ENCODE assay signal across 9 cellular contexts in the genomic region with DNA sequence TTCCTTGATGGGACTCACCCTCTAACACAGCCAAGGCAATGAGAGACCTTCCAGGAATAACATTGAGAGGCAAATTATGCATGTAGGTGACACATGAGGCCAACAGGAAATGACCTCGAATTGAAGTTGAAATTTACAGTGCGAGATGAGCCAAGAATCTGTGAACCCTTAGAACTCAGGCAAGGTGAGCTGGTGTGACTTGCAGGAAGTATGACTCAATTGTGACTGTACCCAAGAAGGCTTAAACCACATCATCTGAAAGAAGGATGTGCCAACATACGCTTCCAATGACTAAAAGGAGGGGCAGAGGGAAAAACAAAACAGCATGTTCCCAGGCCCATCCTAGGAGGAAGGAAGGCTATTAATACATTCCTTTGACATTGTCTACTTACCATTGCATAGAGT. TPM values are rescaled to one million over a fixed set of nuclear protein-coding genes. Genes with fewer than 3 reads are reported as not detected.
A peak's percentile ranks its signal among the peaks of the same experiment; 100 is the strongest.
DNase-seq lines count a peak whose midpoint lies in the region; ATAC-seq, FAIRE-seq and TF ChIP-seq lines count a peak whose summit lies in the region.
"Had no signal": no experiment of that assay in that cellular context is flagged by ENCODE, and none has a peak within 500 bp of the region (broad histone marks: within the 10 kb centered on the region; RNA-seq: fewer than 3 reads in every experiment).

No MANE protein-coding gene starts in this region.

- no peaks in the 10 kb centered on the region for H3K27me3 Mint-ChIP-seq in type B pancreatic cell
- H3K27me3 Mint-ChIP-seq: activated B cell treated with CpG ODN at 0.5 μM for 24 hours had no signal

- H3K27me3 ChIP-seq in adipocyte (replicated peaks; ENCODE audit: control insufficient read depth, insufficient read depth, low read length) (no peaks in the 10 kb centered on the region), HepG2 (ENCODE audit: control insufficient read depth in 1 of 2, insufficient read depth in 2 of 2, low read length in 2 of 2) (no peaks in the 10 kb centered on the region)

- CTCF ChIA-PET in HepG2 (lab: Yijun Ruan, JAX; ENCODE audit: low intra/inter-chr PET ratio, low total read pairs): no interaction called here

- H3K9ac ChIP-seq in adipocyte (ENCODE audit: low read length): no peak overlapping the region
- H3K9ac ChIP-seq in HepG2 (ENCODE audit: insufficient read depth, low read depth, low read length): no peak overlapping the region

- no peak overlapping the region for H3K4me2 ChIP-seq in HepG2 (ENCODE audit: low read depth, low read length)

- H2AFZ ChIP-seq in HepG2 (ENCODE audit: low read length): no peak overlapping the region

- peaks cover 4% of the 10 kb centered on the region for H3K36me3 Mint-ChIP-seq in type B pancreatic cell

- TF ChIP-seq CTCF in HepG2 (CRISPR knock-in tag; IDR thresholded peaks at IDR 0.05): no peak
- TF ChIP-seq CTCF in type B pancreatic cell (conservative IDR thresholded peaks at IDR 0.05): no peak

- no peaks in the 10 kb centered on the region for H3K36me3 ChIP-seq in adipocyte (ENCODE audit: control insufficient read depth, insufficient read depth, low read length, severe bottlenecking)
- H3K36me3 ChIP-seq in HepG2 (replicated peaks in 1 of 2; ENCODE audit: control insufficient read depth in 1 of 2, insufficient read depth in 2 of 2, low read length in 2 of 2): no peaks in the 10 kb centered on the region

- intact Hi-C loops in HepG2 (cut with micrococcal nuclease; ENCODE audit: unreplicated experiment): no loop called here

- H3K9me3 ChIP-seq in adipocyte (ENCODE audit: control insufficient read depth, low read length): no peaks in the 10 kb centered on the region
- H3K9me3 ChIP-seq in HepG2 (ENCODE audit: low read length): no peaks in the 10 kb centered on the region

- POLR2A ChIA-PET in HepG2 (lab: Yijun Ruan, JAX): no interaction called here

- no peak for TF ChIP-seq EP300 in HepG2 (IDR thresholded peaks at IDR 0.05; ENCODE audit: low read depth in 2 of 2, low read length in 2 of 2)
- TF ChIP-seq EP300 in HepG2 (CRISPR knock-in tag; IDR thresholded peaks at IDR 0.05; ENCODE audit: borderline replicate concordance): no peak

- peak overlapping the region; percentile 6 for H3K27ac Mint-ChIP-seq in type B pancreatic cell
- H3K27ac Mint-ChIP-seq: activated B cell treated with CpG ODN at 0.5 μM for 24 hours had no signal

- peaks cover 21% of the 10 kb centered on the region for H3K4me1 Mint-ChIP-seq in type B pancreatic cell (ENCODE audit: unreplicated experiment)

- no peak for TF ChIP-seq RAD21 in HepG2 (CRISPR knock-in tag; IDR thresholded peaks at IDR 0.05)

- FAIRE-seq in RCC 7860 (lab: Jason Lieb, UNC) (peak; percentile 97), HepG2 (lab: Jason Lieb, UNC) (no peak)

- H3K27ac ChIP-seq in HepG2 (ENCODE audit: extremely low read length, insufficient read depth, low read length): no peak overlapping the region

- H3K4me3 ChIP-seq in adipocyte (ENCODE audit: low read length) (no peak overlapping the region), HepG2 (replicated peaks in 1 of 3; ENCODE audit: insufficient read depth in 1 of 3, low read depth in 2 of 3, low read length in 3 of 3) (no peak overlapping the region)

- H3K4me1 ChIP-seq in adipocyte (ENCODE audit: control insufficient read depth, insufficient read depth, low read length) (peaks cover 4% of the 10 kb centered on the region), HepG2 (ENCODE audit: insufficient read depth, low read length) (peaks cover 16% of the 10 kb centered on the region)

- DNase-seq in RCC 7860 (ENCODE audit: low spot score) (peak; percentile 99), adipocyte (ENCODE audit: low read depth) (peak; percentile 53), HepG2 (ENCODE audit: low spot score) (peak; percentile 39), type B pancreatic cell (ENCODE audit: extremely low spot score, unreplicated experiment) (no peak), KG1 (lab: John Stamatoyannopoulos, UW) (no peak), NCI-H774 (lab: John Stamatoyannopoulos, UW) (no peak)
- DNase-seq: activated B cell treated with CpG ODN at 0.5 μM for 24 hours had no signal

- no peaks in the 10 kb centered on the region for H4K20me1 ChIP-seq in HepG2 (ENCODE audit: insufficient read depth, low read length)

- ATAC-seq in GM21619 (IDR thresholded peaks at IDR 0.05; ENCODE audit: unreplicated experiment) (peak; percentile 83), HepG2 (no peak), GM21381 (IDR thresholded peaks at IDR 0.05; ENCODE audit: unreplicated experiment) (no peak)

- 49% methylated on average over 3 of the region's 3 CpGs for WGBS in HepG2 (ENCODE audit: low lambda C conversion rate)

- no peaks in the 10 kb centered on the region for H3K79me2 ChIP-seq in HepG2 (ENCODE audit: insufficient read depth, low read length)

- BruUV-seq in HepG2 (replicated peaks; lab: Mats Ljungman, UMichigan): no TSS peak

- peaks cover 5% of the 10 kb centered on the region for H3K9me3 Mint-ChIP-seq in type B pancreatic cell
- H3K9me3 Mint-ChIP-seq: activated B cell treated with CpG ODN at 0.5 μM for 24 hours had no signal

- no peak for TF ChIP-seq POLR2A in HepG2 (IDR thresholded peaks at IDR 0.05; ENCODE audit: insufficient read depth in 1 of 2, low read depth in 2 of 2, low read length in 2 of 2)

- H3K4me3 Mint-ChIP-seq in type B pancreatic cell: no peak overlapping the region
- H3K4me3 Mint-ChIP-seq: activated B cell treated with CpG ODN at 0.5 μM for 24 hours had no signal

- in situ Hi-C loops in HepG2 (cut with HindIII; ENCODE audit: extremely low pct_ligation_motif_present, low pct_unique_long_range_greater_than_20kb): no loop called here

TF ChIP-seq in HepG2, 621 proteins besides CTCF, POLR2A, EP300 and RAD21:
- TF ChIP-seq FOSL2 (CRISPR knock-in tag; IDR thresholded peaks at IDR 0.05) (peak; percentile 60), SOX13 (IDR thresholded peaks at IDR 0.05) (no peak), SOX13 (CRISPR knock-in tag; conservative IDR thresholded peaks at IDR 0.05 in 1 of 2, IDR thresholded peaks at IDR 0.05 in 1 of 2) (no peak)

RNA-seq across cellular contexts. Expression of gene PITPNC1, which starts 44.8 kb away (rescaled TPM):
- total RNA-seq in HepG2 (2016; rRNA removed; fragmentation: Illumina TruSeq; extraction: Trizol) (3.7 and 4.1 TPM in 2 replicates), type B pancreatic cell (ENCODE audit: low replicate concordance) (13.0 and 18.7 TPM in 2 replicates)
- total RNA-seq in HepG2 (2016; cell fraction: cytosol; rRNA removed; fragmentation: Illumina TruSeq; extraction: Trizol; ENCODE audit: low read depth): 2.6 and 3.8 TPM in 2 replicates
- 3.1 and 4.2 TPM in 2 replicates for total RNA-seq in HepG2 (2016; cell fraction: insoluble cytoplasmic fraction; rRNA removed; fragmentation: Illumina TruSeq; extraction: Trizol)
- total RNA-seq in HepG2 (2016; cell fraction: membrane; rRNA removed; fragmentation: Illumina TruSeq; extraction: Trizol): 5.9 and 7.2 TPM in 2 replicates
- total RNA-seq in HepG2 (2016; cell fraction: nucleus; rRNA removed; fragmentation: Illumina TruSeq; extraction: Trizol): 3.4 and 3.9 TPM in 2 replicates
- 3.8 and 5.7 TPM in 2 replicates for polyA plus RNA-seq in HepG2 (2011; rRNA removed)
- polyA plus RNA-seq in HepG2 (2011; cell fraction: cytosol; rRNA removed): 3.4 and 4.7 TPM in 2 replicates
- 1.5 and 1.9 TPM in 2 replicates for polyA plus RNA-seq in HepG2 (2011; cell fraction: nucleus; rRNA removed)
- polyA plus RNA-seq in HepG2 (2012): 4.6 and 6.5 TPM in 2 replicates
- polyA plus RNA-seq in HepG2 (2016; cell fraction: cytosol; fragmentation: Illumina TruSeq; extraction: Trizol; ENCODE audit: low read depth): 5.8 and 6.2 TPM in 2 replicates
- 4.8 and 6.5 TPM in 2 replicates for polyA plus RNA-seq in HepG2 (2016; cell fraction: insoluble cytoplasmic fraction; fragmentation: Illumina TruSeq; extraction: Trizol; ENCODE audit: low read depth)
- 8.3 and 9.8 TPM in 2 replicates for polyA plus RNA-seq in HepG2 (2016; cell fraction: membrane; fragmentation: Illumina TruSeq; extraction: Trizol; ENCODE audit: low read depth)
- 4.8 and 6.1 TPM in 2 replicates for polyA plus RNA-seq in HepG2 (2016; cell fraction: nucleus; fragmentation: Illumina TruSeq; extraction: Trizol; ENCODE audit: insufficient read depth, low read depth)
- polyA minus RNA-seq in HepG2 (2011; rRNA and poly(A)+ RNA removed; ENCODE audit: low replicate concordance): 2.4 and 9.2 TPM in 2 replicates
- 3.4 and 3.7 TPM in 2 replicates for polyA minus RNA-seq in HepG2 (2011; cell fraction: cytosol; rRNA and poly(A)+ RNA removed)
- 5.8 and 7.1 TPM in 2 replicates for polyA minus RNA-seq in HepG2 (2011; cell fraction: nucleus; rRNA and poly(A)+ RNA removed)

RNA-seq across cellular contexts. Expression of gene PSMD12, which starts 55.5 kb away (rescaled TPM):
- total RNA-seq in HepG2 (2016; rRNA removed; fragmentation: Illumina TruSeq; extraction: Trizol): 71.7 and 115 TPM in 2 replicates
- total RNA-seq in HepG2 (2016; cell fraction: cytosol; rRNA removed; fragmentation: Illumina TruSeq; extraction: Trizol; ENCODE audit: low read depth): 7.4 and 12.1 TPM in 2 replicates
- 75.7 and 110 TPM in 2 replicates for total RNA-seq in HepG2 (2016; cell fraction: insoluble cytoplasmic fraction; rRNA removed; fragmentation: Illumina TruSeq; extraction: Trizol)
- 18.1 and 21.0 TPM in 2 replicates for total RNA-seq in HepG2 (2016; cell fraction: membrane; rRNA removed; fragmentation: Illumina TruSeq; extraction: Trizol)
- total RNA-seq in HepG2 (2016; cell fraction: nucleus; rRNA removed; fragmentation: Illumina TruSeq; extraction: Trizol): 55.8 and 57.0 TPM in 2 replicates
- 25.3 and 27.4 TPM in 2 replicates for polyA plus RNA-seq in HepG2 (2011; rRNA removed)
- 15.9 and 21.9 TPM in 2 replicates for polyA plus RNA-seq in HepG2 (2011; cell fraction: cytosol; rRNA removed)
- 13.2 and 13.6 TPM in 2 replicates for polyA plus RNA-seq in HepG2 (2011; cell fraction: nucleus; rRNA removed)
- 54.8 and 61.8 TPM in 2 replicates for polyA plus RNA-seq in HepG2 (2012)
- polyA plus RNA-seq in HepG2 (2016; cell fraction: cytosol; fragmentation: Illumina TruSeq; extraction: Trizol; ENCODE audit: low read depth): 10.3 and 10.9 TPM in 2 replicates
- 145 and 154 TPM in 2 replicates for polyA plus RNA-seq in HepG2 (2016; cell fraction: insoluble cytoplasmic fraction; fragmentation: Illumina TruSeq; extraction: Trizol; ENCODE audit: low read depth)
- polyA plus RNA-seq in HepG2 (2016; cell fraction: membrane; fragmentation: Illumina TruSeq; extraction: Trizol; ENCODE audit: low read depth): 14.8 and 15.6 TPM in 2 replicates
- 77.3 and 80.9 TPM in 2 replicates for polyA plus RNA-seq in HepG2 (2016; cell fraction: nucleus; fragmentation: Illumina TruSeq; extraction: Trizol; ENCODE audit: insufficient read depth, low read depth)
- 7.5 and 11.6 TPM in 2 replicates for polyA minus RNA-seq in HepG2 (2011; rRNA and poly(A)+ RNA removed; ENCODE audit: low replicate concordance)
- 26.6 and 26.8 TPM in 2 replicates for polyA minus RNA-seq in HepG2 (2011; cell fraction: cytosol; rRNA and poly(A)+ RNA removed)
- polyA minus RNA-seq in HepG2 (2011; cell fraction: nucleus; rRNA and poly(A)+ RNA removed): 50.7 and 56.8 TPM in 2 replicates
- total RNA-seq in type B pancreatic cell (ENCODE audit: low replicate concordance): 43.2 and 52.3 TPM in 2 replicates

Comparison
In these comparisons a context has a peak if more than half of its experiments do, and no peak if none do; other contexts are left out.
1. DNase-seq: peak in RCC 7860 (single experiment), adipocyte (single experiment) and HepG2 (single experiment); none in type B pancreatic cell (single experiment), KG1 (single experiment) and NCI-H774 (single experiment).